ENCODE assay signal across 8 cellular contexts in the genomic region with DNA sequence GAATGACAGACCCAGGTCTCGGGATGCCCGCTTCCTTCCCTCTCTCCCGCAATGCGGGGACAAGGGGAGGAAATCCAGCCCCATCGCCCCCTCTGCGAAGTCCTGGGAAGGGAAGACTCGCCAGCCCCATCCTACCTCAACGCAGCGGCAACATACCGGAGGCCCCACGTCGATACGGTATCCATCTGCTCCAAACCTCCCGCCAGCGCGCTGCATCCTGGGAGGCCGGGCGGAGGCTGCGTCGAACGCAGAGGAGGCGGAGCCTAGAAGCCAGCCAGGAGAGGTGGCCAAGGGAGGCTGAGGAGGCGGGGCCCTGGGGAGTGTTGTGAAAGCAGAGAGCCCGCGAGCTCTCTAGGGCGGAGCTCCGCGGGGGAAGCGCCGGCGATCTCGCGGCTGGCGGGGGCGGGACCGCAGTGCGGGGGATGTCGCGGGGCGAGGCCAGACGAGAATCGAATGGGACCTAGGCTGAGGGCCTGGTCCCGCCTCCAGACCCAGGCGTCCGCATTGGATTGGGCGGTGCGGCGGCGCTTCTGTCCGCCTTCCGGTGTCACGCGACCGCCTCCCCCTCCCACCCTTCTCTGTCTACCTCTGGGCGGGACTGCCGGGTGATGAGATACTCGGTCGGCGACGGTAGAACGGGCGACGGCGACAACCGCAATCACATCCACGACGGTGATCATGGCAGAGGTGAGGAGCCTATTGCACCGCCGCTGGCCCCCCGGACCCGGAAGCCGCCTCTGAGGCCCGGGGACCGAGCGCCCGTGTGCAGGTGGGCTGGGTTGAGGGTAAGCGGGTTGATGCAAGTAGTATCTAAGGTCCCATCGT. TPM values are rescaled to one million over a fixed set of nuclear protein-coding genes. Genes with fewer than 3 reads are reported as not detected.
A peak's percentile ranks its signal among the peaks of the same experiment; 100 is the strongest.
DNase-seq lines count a peak whose midpoint lies in the region; FAIRE-seq and TF ChIP-seq lines count a peak whose summit lies in the region.

A gene (minus strand): TSS at position 219 of the 825 bp plus-strand sequence. CDS start 7,559 bp downstream, outside the sequence.
A gene (plus strand): TSS at position 571 of the 825 bp plus-strand sequence. CDS start 108 bp downstream, at position 679.

- H3K4me1 ChIP-seq in DOHH2 (ENCODE audit: control insufficient read depth, low read length) (peaks cover 26% of the 10 kb centered on the region), GM23248 (ENCODE audit: insufficient read depth) (no peaks in the 10 kb centered on the region), Karpas-422 (ENCODE audit: low read length) (peaks cover 33% of the 10 kb centered on the region), esophagus squamous epithelium (peaks cover 0 to 25% (median 4%) of the 10 kb centered on the region in 3 donors)

- H3K36me3 ChIP-seq in DOHH2 (ENCODE audit: control insufficient read depth, low read length), result peaks cover 28% of the 10 kb centered on the region
- no peaks in the 10 kb centered on the region for H3K36me3 ChIP-seq in GM23248 (ENCODE audit: low read depth)
- H3K36me3 ChIP-seq in Karpas-422 (ENCODE audit: insufficient read depth, low read length), result peaks cover 35% of the 10 kb centered on the region
- H3K36me3 ChIP-seq in esophagus squamous epithelium, result no peaks in the 10 kb centered on the region

- H3K79me2 ChIP-seq in DOHH2 (ENCODE audit: control insufficient read depth, low read length), result peaks cover 66% of the 10 kb centered on the region
- peaks cover 82% of the 10 kb centered on the region for H3K79me2 ChIP-seq in GM23248 (ENCODE audit: insufficient read depth)
- H3K79me2 ChIP-seq in Karpas-422 (ENCODE audit: low read length), result peaks cover 85% of the 10 kb centered on the region

- peak within 1 kb of the TSS; percentile 92 for H2AFZ ChIP-seq in GM23248
- H2AFZ ChIP-seq in Karpas-422 (ENCODE audit: low read length), result no peak within 1 kb of the TSS; the same call in 1 of the 2 replicates

- H3K27ac ChIP-seq in DOHH2 (ENCODE audit: low read depth, low read length) (peak within 1 kb of the TSS; percentile 49), GM23248 (0 out of 2 replicates have a peak within 1 kb of the TSS, but pooled peaks have one; percentile 43), Karpas-422 (ENCODE audit: low read length) (peak within 1 kb of the TSS; percentile 65), esophagus squamous epithelium (peak within 1 kb of the TSS; percentile 84 to 90 (median 88))

- 1 to 2% methylated on average over 19 to 35 of the region's 78 CpGs for WGBS in GM23248 (ENCODE audit: low coverage in 1 of 2, low lambda C conversion rate in 2 of 2, missing lambda C conversion rate in 2 of 2), 2 experiments
- 0 to 34% methylated on average over 3 to 11 of the region's 78 CpGs for WGBS in esophagus squamous epithelium, 2 donors

- H4K20me1 ChIP-seq in DOHH2 (ENCODE audit: control insufficient read depth, insufficient read depth, low read depth, low read length) (no peaks in the 10 kb centered on the region), GM23248 (ENCODE audit: insufficient read depth) (no peaks in the 10 kb centered on the region), Karpas-422 (ENCODE audit: insufficient read depth, low read depth, low read length) (no peaks in the 10 kb centered on the region)

- H3K4me2 ChIP-seq in DOHH2 (ENCODE audit: low read length) (peak within 1 kb of the TSS; percentile 80), GM23248 (ENCODE audit: unreplicated experiment) (peak within 1 kb of the TSS; percentile 85), Karpas-422 (ENCODE audit: low read depth, low read length, poor library complexity, severe bottlenecking) (peak within 1 kb of the TSS; percentile 77)

- intact Hi-C loops in esophagus squamous epithelium (cut with DNase I), result no loop called here

- H3K9me2 ChIP-seq in DOHH2 (replicated peaks; ENCODE audit: control insufficient read depth, low read length) (no peaks in the 10 kb centered on the region), GM23248 (ENCODE audit: insufficient read depth) (no peaks in the 10 kb centered on the region), Karpas-422 (replicated peaks; ENCODE audit: insufficient read depth, low read length) (no peaks in the 10 kb centered on the region)

- peak within 1 kb of the TSS; percentile 86 for H3K4me3 ChIP-seq in DOHH2 (ENCODE audit: low read length)
- peak within 1 kb of the TSS; percentile 92 for H3K4me3 ChIP-seq in GM23248
- peak within 1 kb of the TSS; percentile 68 for H3K4me3 ChIP-seq in Karpas-422 (ENCODE audit: low read length)
- H3K4me3 ChIP-seq in esophagus squamous epithelium, result peak within 1 kb of the TSS; percentile 52 to 77 (median 71)

- H3K9ac ChIP-seq in GM23248 (peak within 1 kb of the TSS; percentile 85), Karpas-422 (ENCODE audit: low read length) (peak within 1 kb of the TSS; percentile 85)

- TF ChIP-seq CTCF in DOHH2 (IDR thresholded peaks at IDR 0.05; ENCODE audit: low read depth, low read length, poor library complexity, severe bottlenecking) (no peak), esophagus squamous epithelium (IDR thresholded peaks at IDR 0.05) (no peak)

- peak in 1 of 4 donors; percentile 52 for TF ChIP-seq POLR2A in esophagus squamous epithelium (IDR thresholded peaks at IDR 0.05)

- in situ Hi-C loops in GM23248 (cut with MboI), result no loop called here

- no peaks in the 10 kb centered on the region for H3F3A ChIP-seq in DOHH2 (ENCODE audit: control insufficient read depth, insufficient read depth)
- no peaks in the 10 kb centered on the region for H3F3A ChIP-seq in GM23248 (ENCODE audit: insufficient read depth)

- peak; percentile 88 for FAIRE-seq in RCC 7860 (lab: Jason Lieb, UNC)

- H3K27me3 ChIP-seq in DOHH2 (ENCODE audit: control insufficient read depth, low read length) (no peaks in the 10 kb centered on the region), GM23248 (replicated peaks; ENCODE audit: insufficient read depth) (no peaks in the 10 kb centered on the region), Karpas-422 (ENCODE audit: low read length) (no peaks in the 10 kb centered on the region), esophagus squamous epithelium (no peaks in the 10 kb centered on the region)

- peak; percentile 96 for DNase-seq in GM23248
- peak; percentile 98 for DNase-seq in Karpas-422
- DNase-seq in RCC 7860 (ENCODE audit: low spot score), result peak; percentile 85
- peak; percentile 89 for DNase-seq in activated T-helper 1 cell treated with Interleukin-2 at 50 U/mL for 16 hours (ENCODE audit: low read depth)
- peak; percentile 63 for DNase-seq in esophagus squamous epithelium (lab: John Stamatoyannopoulos, UW)
- DNase-seq in myocyte (ENCODE audit: low read depth), result peak; percentile 94
- DNase-seq in stimulated activated CD8-positive, alpha-beta memory T cell treated with anti-CD3 and anti-CD28 coated beads, Interleukin-7, amount 100 ng/mL, for 4 hours (ENCODE audit: low read depth in 2 of 2), result peak; percentile 89 to 93

- H3K9me3 ChIP-seq in DOHH2 (ENCODE audit: control insufficient read depth, insufficient read depth, low read length) (no peaks in the 10 kb centered on the region), GM23248 (ENCODE audit: low read depth) (no peaks in the 10 kb centered on the region), Karpas-422 (ENCODE audit: low read length) (peaks cover 3% of the 10 kb centered on the region), esophagus squamous epithelium (no peaks in the 10 kb centered on the region)

RNA-seq across cellular contexts. Expression of the first gene that starts in this region (rescaled TPM):
- total RNA-seq in GM23248 (2014; rRNA removed; shearing (Covaris generic)), result 6.4 and 9.7 TPM in 2 replicates
- polyA plus RNA-seq in GM23248 (2016; fragmentation: Nextera tagmentation; extraction: Ambion mirVana), result 4.2 and 4.8 TPM in 2 replicates
- 10.0 and 22.4 TPM in 2 replicates for total RNA-seq in Karpas-422 (2014; rRNA removed; shearing (Covaris generic); ENCODE audit: low replicate concordance)
- total RNA-seq in esophagus squamous epithelium (1 to 10 TPM in 3 of 4 donors, under 1 TPM in 1; 0.53 to 7.8 (median 1.8) TPM), myocyte (0.88 and 1.2 TPM in 2 replicates)
- polyA plus RNA-seq in myocyte (2012), result 0.32 TPM

RNA-seq across cellular contexts. Expression of the second gene that starts in this region (rescaled TPM):
- 28.5 and 29.7 TPM in 2 replicates for total RNA-seq in GM23248 (2014; rRNA removed; shearing (Covaris generic))
- 27.9 and 31.0 TPM in 2 replicates for polyA plus RNA-seq in GM23248 (2016; fragmentation: Nextera tagmentation; extraction: Ambion mirVana)
- total RNA-seq in Karpas-422 (2014; rRNA removed; shearing (Covaris generic); ENCODE audit: low replicate concordance), result 28.4 and 59.7 TPM in 2 replicates
- total RNA-seq in esophagus squamous epithelium (10 to 100 TPM; 10.2 to 15.6 (median 11.4) TPM), myocyte (10.1 and 10.9 TPM in 2 replicates)
- polyA plus RNA-seq in myocyte (2012), result 8.9 TPM

Comparison
In these comparisons a context has a peak if more than half of its experiments do, and no peak if none do; other contexts are left out.
1. Peak in every context shown above with its lines: DNase-seq, H3K4me3 ChIP-seq and H3K27ac ChIP-seq.